17 cellular contexts compared by ENCODE assay signal in genomic region chr13:66508153-66508909, GRCh38.
A peak's percentile ranks its signal among the peaks of the same experiment; 100 is the strongest.
DNase-seq lines count a peak whose midpoint lies in the region; ATAC-seq and TF ChIP-seq lines count a peak whose summit lies in the region.
"Had no signal": no experiment of that assay in that cellular context is flagged by ENCODE, and none has a peak within 500 bp of the region (broad histone marks: within the 10 kb centered on the region; RNA-seq: fewer than 3 reads in every experiment).

No MANE protein-coding gene starts in this region.

- CTCF ChIA-PET in HEK293T (lab: Yijun Ruan, JAX) = no interaction called here

- ATAC-seq in stimulated activated naive CD8-positive, alpha-beta T cell treated with anti-CD3 and anti-CD28 coated beads, Interleukin-15, Interleukin-2, amounts not matched to agents 100 U/mL and 50 U/mL, for 24 hours = no peak
- ATAC-seq in HG03280 (IDR thresholded peaks at IDR 0.05; ENCODE audit: unreplicated experiment) = no peak
- ATAC-seq: PC-3 had no signal

- DNase-seq in HEK293T (ENCODE audit: extremely low spot score) (no peak), amniotic epithelial cell (ENCODE audit: low read depth) (peak; percentile 85), fibroblast of peridontal ligament (ENCODE audit: extremely low read depth) (peak; percentile 29), stromal cell of bone marrow (ENCODE audit: low read depth) (peak; percentile 9)
- DNase-seq in activated T-cell treated with anti-CD3 and anti-CD28 coated beads, Interleukin-2, amount 50 U/mL, for 48 hours = no peak
- DNase-seq in stimulated activated naive CD8-positive, alpha-beta T cell treated with anti-CD3 and anti-CD28 coated beads, Interleukin-15, Interleukin-2, amounts not matched to agents 100 U/mL and 50 U/mL, for 24 hours = no peak
- DNase-seq: BE2C; CD4-positive, alpha-beta memory T cell; DND-41; H7; KBM-7; NCI-H1092 treated with DMSO at 0.1 percent for 48 hours; NCI-H1694; NCI-H2107; NCI-H345; PC-3 had no signal

- POLR2A ChIA-PET in HEK293T (lab: Yijun Ruan, JAX) = no interaction called here

TF ChIP-seq in HEK293T, 16 proteins besides CTCF, POLR2A, EP300 and RAD21:
- TF ChIP-seq FOXA1 (IDR thresholded peaks at IDR 0.05) = no peak
- no peak for TF ChIP-seq HDGF (IDR thresholded peaks at IDR 0.05; ENCODE audit: borderline replicate concordance)
- TF ChIP-seq ELF4 (IDR thresholded peaks at IDR 0.05) = peak; percentile 25; the same call in 1 of the 2 replicates

Comparison
In these comparisons a context has a peak if more than half of its experiments do, and no peak if none do; other contexts are left out.
1. DNase-seq: peak in amniotic epithelial cell (single experiment), fibroblast of peridontal ligament (single experiment) and stromal cell of bone marrow (single experiment); none in HEK293T (single experiment), activated T-cell treated with anti-CD3 and anti-CD28 coated beads, Interleukin-2, amount 50 U/mL, for 48 hours (0 of 2) and stimulated activated naive CD8-positive, alpha-beta T cell treated with anti-CD3 and anti-CD28 coated beads, Interleukin-15, Interleukin-2, amounts not matched to agents 100 U/mL and 50 U/mL, for 24 hours (single experiment).